8 cellular contexts compared by ENCODE assay signal in genomic region chr19:58559275-58560006, GRCh38. TPM values are rescaled to one million over a fixed set of nuclear protein-coding genes. Genes with fewer than 3 reads are reported as not detected.
DNase-seq lines count a peak whose midpoint lies in the region; ATAC-seq and TF ChIP-seq lines count a peak whose summit lies in the region.

No MANE protein-coding gene starts in this region.

- H3K4me3 ChIP-seq in colonic mucosa = peak overlapping the region; percentile 64

- intact Hi-C loops in colonic mucosa (cut with DNase I) = no loop called here

- peak overlapping the region; percentile 100 for H3K27ac ChIP-seq in colonic mucosa

- H3K4me3 Mint-ChIP-seq in T-helper 1 cell treated with Interleukin-12 subunit alpha and Interleukin-12 subunit beta and Interleukin-4 antibody, amounts not matched to agents 30 μg/mL and 1 μg/mL, for 36 hours = peak overlapping the region; percentile 97

- H3K36me3 Mint-ChIP-seq in T-helper 1 cell treated with Interleukin-12 subunit alpha and Interleukin-12 subunit beta and Interleukin-4 antibody, amounts not matched to agents 30 μg/mL and 1 μg/mL, for 36 hours (ENCODE audit: low read depth) = peaks cover 36% of the 10 kb centered on the region

- H3K9ac ChIP-seq in colonic mucosa (ENCODE audit: low read depth in 2 of 2, low read length in 2 of 2) = peak overlapping the region; percentile 65 to 99

- H3K9me3 Mint-ChIP-seq in T-helper 1 cell treated with Interleukin-12 subunit alpha and Interleukin-12 subunit beta and Interleukin-4 antibody, amounts not matched to agents 30 μg/mL and 1 μg/mL, for 36 hours = no peaks in the 10 kb centered on the region

- TF ChIP-seq CTCF in colonic mucosa (IDR thresholded peaks at IDR 0.05) = no peak

- ATAC-seq in HG02642 (IDR thresholded peaks at IDR 0.05; ENCODE audit: poor library complexity, unreplicated experiment) (peak; percentile 26), GM21526 (IDR thresholded peaks at IDR 0.05; ENCODE audit: low FRiP score, unreplicated experiment) (no peak)

- DNase-seq in Caki2 (ENCODE audit: low read depth) = peak; percentile 96
- peak; percentile 94 for DNase-seq in colonic mucosa
- peak; percentile 98 for DNase-seq in left kidney (ENCODE audit: low read depth, low spot score)
- peak; percentile 61 for DNase-seq in stimulated activated CD4-positive, alpha-beta T cell treated with anti-CD3 and anti-CD28 coated beads, Interleukin-4, amount 100 ng/mL, for 1 hour
- DNase-seq in NCI-H69 (lab: John Stamatoyannopoulos, UW) = no peak

- peak overlapping the region; percentile 94 for H3K27ac Mint-ChIP-seq in T-helper 1 cell treated with Interleukin-12 subunit alpha and Interleukin-12 subunit beta and Interleukin-4 antibody, amounts not matched to agents 30 μg/mL and 1 μg/mL, for 36 hours

- H3K27me3 ChIP-seq in colonic mucosa = no peaks in the 10 kb centered on the region

- H3K4me1 ChIP-seq in colonic mucosa = peaks cover 36% of the 10 kb centered on the region

- peaks cover 7% of the 10 kb centered on the region for H3K36me3 ChIP-seq in colonic mucosa

- no peaks in the 10 kb centered on the region for H3K27me3 Mint-ChIP-seq in T-helper 1 cell treated with Interleukin-12 subunit alpha and Interleukin-12 subunit beta and Interleukin-4 antibody, amounts not matched to agents 30 μg/mL and 1 μg/mL, for 36 hours (ENCODE audit: low read depth)

- in situ Hi-C loops in Caki2 (cut with HindIII; ENCODE audit: low pct_unique_long_range_greater_than_20kb, low sequenced_read_pairs) = no loop called here

- peaks cover 65% of the 10 kb centered on the region for H3K4me1 Mint-ChIP-seq in T-helper 1 cell treated with Interleukin-12 subunit alpha and Interleukin-12 subunit beta and Interleukin-4 antibody, amounts not matched to agents 30 μg/mL and 1 μg/mL, for 36 hours (ENCODE audit: low read depth)

- H3K9me3 ChIP-seq in colonic mucosa = no peaks in the 10 kb centered on the region

RNA-seq across cellular contexts. Expression of gene UBE2M, which starts 1.0 kb away (rescaled TPM):
- 194 and 247 TPM in 2 replicates for total RNA-seq in Caki2 (2014; rRNA removed; shearing (Covaris generic); ENCODE audit: low replicate concordance)
- total RNA-seq in colonic mucosa = 10 to 100 TPM; 63.0 to 79.4 TPM

RNA-seq across cellular contexts. Expression of gene CHMP2A, which starts 4.5 kb away (rescaled TPM):
- 268 and 313 TPM in 2 replicates for total RNA-seq in Caki2 (2014; rRNA removed; shearing (Covaris generic); ENCODE audit: low replicate concordance)
- 100 to 1,000 TPM; 176 to 183 TPM for total RNA-seq in colonic mucosa

RNA-seq across cellular contexts. Expression of gene MZF1, which starts 13.7 kb away (rescaled TPM):
- total RNA-seq in Caki2 (2014; rRNA removed; shearing (Covaris generic); ENCODE audit: low replicate concordance) = 2.7 and 8.6 TPM in 2 replicates
- 10 to 100 TPM; 19.3 to 39.2 TPM for total RNA-seq in colonic mucosa

RNA-seq across cellular contexts. Expression of gene TRIM28, which starts 15.6 kb away (rescaled TPM):
- total RNA-seq in Caki2 (2014; rRNA removed; shearing (Covaris generic); ENCODE audit: low replicate concordance) = 542 and 662 TPM in 2 replicates
- 100 to 1,000 TPM; 205 to 412 TPM for total RNA-seq in colonic mucosa

RNA-seq across cellular contexts. Expression of gene ZBTB45, which starts 39.8 kb away (rescaled TPM):
- 8.9 and 13.5 TPM in 2 replicates for total RNA-seq in Caki2 (2014; rRNA removed; shearing (Covaris generic); ENCODE audit: low replicate concordance)
- total RNA-seq in colonic mucosa = 10 to 100 TPM; 13.5 to 20.2 TPM
